Comparison of ENCODE assay signal across 16 cellular contexts in the genomic region with DNA sequence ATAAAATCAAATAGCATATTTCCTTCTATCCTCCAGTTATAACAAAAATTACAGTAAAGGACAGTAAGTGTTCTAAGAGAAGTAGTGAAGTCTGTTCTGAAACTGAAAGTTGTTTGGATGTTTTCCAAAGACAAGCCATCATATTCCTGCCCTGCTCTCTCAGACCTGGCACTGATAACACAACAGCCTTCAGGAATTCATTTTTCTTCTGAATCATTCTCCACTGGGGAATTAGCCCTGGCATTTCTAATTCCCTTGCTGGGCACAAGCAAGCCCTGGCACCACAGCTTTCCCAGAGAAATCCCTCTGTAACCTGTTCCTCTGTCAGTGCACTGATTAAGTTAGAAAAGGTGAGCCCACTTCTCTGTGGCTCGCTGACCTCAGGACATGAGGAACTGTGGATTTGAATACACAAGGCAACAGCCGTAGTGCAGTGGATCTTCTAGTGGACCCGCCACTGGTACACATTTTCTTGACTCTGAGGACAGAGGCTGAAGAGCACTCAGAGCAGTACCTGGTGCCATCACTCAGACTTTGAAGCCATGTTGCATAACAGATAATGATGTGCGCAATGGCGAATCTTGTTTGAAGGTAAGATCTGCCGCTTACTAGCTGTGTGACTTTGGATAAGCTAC.
DNase-seq lines count a peak whose midpoint lies in the region; ATAC-seq, FAIRE-seq and TF ChIP-seq lines count a peak whose summit lies in the region.
"Had no signal": no experiment of that assay in that cellular context is flagged by ENCODE, and none has a peak within 500 bp of the region (broad histone marks: within the 10 kb centered on the region; RNA-seq: fewer than 3 reads in every experiment).

No MANE protein-coding gene starts in this region.

- peak; percentile 65 for FAIRE-seq in keratinocyte (lab: Jason Lieb, UNC)

- H4K20me1 ChIP-seq in GM23248 (ENCODE audit: insufficient read depth) = no peaks in the 10 kb centered on the region
- H4K20me1 ChIP-seq in keratinocyte (ENCODE audit: control insufficient read depth, extremely low read depth, insufficient read depth, low read length) = no peaks in the 10 kb centered on the region

- in situ Hi-C loops in GM23248 (cut with MboI) = no loop called here

- ATAC-seq in SK-N-SH treated with all-trans-retinoic acid at 6 μM for 48 hours = peak; percentile 92
- no peak for ATAC-seq in GM19455 (IDR thresholded peaks at IDR 0.05; ENCODE audit: unreplicated experiment)
- ATAC-seq in HG03196 (IDR thresholded peaks at IDR 0.05; ENCODE audit: unreplicated experiment) = no peak
- ATAC-seq: heart right ventricle had no signal

- peaks cover 12% of the 10 kb centered on the region for H3K4me1 ChIP-seq in GM23248 (ENCODE audit: insufficient read depth)
- peaks cover 10% of the 10 kb centered on the region for H3K4me1 ChIP-seq in keratinocyte (ENCODE audit: control insufficient read depth, extremely low read depth, insufficient read depth, low read length)
- H3K4me1 ChIP-seq in stomach smooth muscle (ENCODE audit: control insufficient read depth, insufficient read depth, low read length) = peaks cover 18% of the 10 kb centered on the region
- H3K4me1 ChIP-seq: prostate gland had no signal

- dilution Hi-C loops in keratinocyte (cut with MboI; ENCODE audit: extremely low pct_ligation_motif_present, low sequenced_read_pairs) = no loop called here

- no peaks in the 10 kb centered on the region for H3K9me2 ChIP-seq in GM23248 (ENCODE audit: insufficient read depth)

- H3K27me3 ChIP-seq in GM23248 (replicated peaks; ENCODE audit: insufficient read depth) (no peaks in the 10 kb centered on the region), keratinocyte (ENCODE audit: control insufficient read depth, extremely low read depth, insufficient read depth, low read length) (no peaks in the 10 kb centered on the region), stomach smooth muscle (ENCODE audit: control insufficient read depth in 1 of 2, insufficient read depth in 2 of 2, low read length in 2 of 2) (no peaks in the 10 kb centered on the region)
- H3K27me3 ChIP-seq: stomach had no signal

- DNase-seq in GM23248 (peak; percentile 52), keratinocyte (ENCODE audit: low read depth, low spot score) (no peak), NCI-H510A (lab: John Stamatoyannopoulos, UW) (no peak), HT-29 (ENCODE audit: low spot score) (no peak)
- DNase-seq: CD4-positive, alpha-beta memory T cell; heart right ventricle; MV-4-11; NCI-H2227 treated with DMSO at 0.1 percent for 48 hours; stimulated activated CD4-positive, alpha-beta T cell treated with anti-CD3 and anti-CD28 coated beads, Interleukin-4, amount 100 ng/mL, for 4 hours; stomach had no signal

- no peaks in the 10 kb centered on the region for H3K36me3 ChIP-seq in GM23248 (ENCODE audit: low read depth)
- H3K36me3 ChIP-seq in keratinocyte (ENCODE audit: control insufficient read depth in 2 of 2, extremely low read depth in 1 of 2, insufficient read depth in 2 of 2, low read length in 2 of 2) = no peaks in the 10 kb centered on the region
- H3K36me3 ChIP-seq in stomach smooth muscle (ENCODE audit: control insufficient read depth in 2 of 2, insufficient read depth in 2 of 2, low read length in 2 of 2) = no peaks in the 10 kb centered on the region
- H3K36me3 ChIP-seq: prostate gland, stomach had no signal

- H3K27ac ChIP-seq in GM23248 (peak overlapping the region; percentile 2; the same call in 1 of the 2 replicates), keratinocyte (ENCODE audit: control insufficient read depth, insufficient read depth, low read length) (no peak overlapping the region), stomach smooth muscle (ENCODE audit: low read length) (peak overlapping the region; percentile 6)
- H3K27ac ChIP-seq: HL-60, prostate gland had no signal

- 82 to 90% methylated on average over 6 of the region's 6 CpGs for WGBS in GM23248 (ENCODE audit: low coverage in 1 of 2, low lambda C conversion rate in 2 of 2, missing lambda C conversion rate in 2 of 2), 2 experiments

- no peaks in the 10 kb centered on the region for H3F3A ChIP-seq in GM23248 (ENCODE audit: insufficient read depth)

- no peak for TF ChIP-seq CTCF in keratinocyte (optimal IDR thresholded peaks at IDR 0.05 in 1 of 3, IDR thresholded peaks at IDR 0.05 in 1 of 3, conservative IDR thresholded peaks at IDR 0.05 in 1 of 3; ENCODE audit: extremely low read depth in 1 of 3, insufficient read depth in 2 of 3, low read length in 3 of 3)

- H3K9ac ChIP-seq in GM23248 = no peak overlapping the region
- H3K9ac ChIP-seq in keratinocyte (ENCODE audit: control insufficient read depth, extremely low read depth, insufficient read depth, low read length) = no peak overlapping the region
- no peak overlapping the region for H3K9ac ChIP-seq in stomach smooth muscle (ENCODE audit: low read length in 2 of 2)

- H3K9me3 ChIP-seq in GM23248 (ENCODE audit: low read depth) = no peaks in the 10 kb centered on the region
- no peaks in the 10 kb centered on the region for H3K9me3 ChIP-seq in keratinocyte (ENCODE audit: control insufficient read depth, low read depth, low read length)
- H3K9me3 ChIP-seq in stomach smooth muscle (ENCODE audit: control insufficient read depth in 2 of 2, low read length in 2 of 2) = no peaks in the 10 kb centered on the region
- H3K9me3 ChIP-seq: heart right ventricle, prostate gland, stomach had no signal

- H3K9me1 ChIP-seq in keratinocyte (ENCODE audit: control insufficient read depth, extremely low read depth, insufficient read depth, low read length) = no peaks in the 10 kb centered on the region

- H3K4me2 ChIP-seq in GM23248 (ENCODE audit: unreplicated experiment) = peak overlapping the region; percentile 51
- peak overlapping the region; percentile 26 for H3K4me2 ChIP-seq in keratinocyte (ENCODE audit: control insufficient read depth, extremely low read depth, insufficient read depth, low read depth, low read length)

- H3K79me2 ChIP-seq in GM23248 (ENCODE audit: insufficient read depth) (peaks cover 100% of the 10 kb centered on the region), keratinocyte (ENCODE audit: control insufficient read depth, insufficient read depth, low read length) (peaks cover 58% of the 10 kb centered on the region)

- H3K4me3 ChIP-seq in GM23248 = no peak overlapping the region
- H3K4me3 ChIP-seq in keratinocyte (ENCODE audit: control insufficient read depth in 2 of 3, extremely low read depth in 1 of 3, insufficient read depth in 2 of 3, low read depth in 1 of 3, low read length in 3 of 3) = no peak overlapping the region
- peak overlapping the region in 1 of 2 donors; percentile 14 for H3K4me3 ChIP-seq in stomach smooth muscle (ENCODE audit: low read length in 2 of 2)
- H3K4me3 ChIP-seq: heart right ventricle, prostate gland, stomach had no signal

- H2AFZ ChIP-seq in GM23248 = no peak overlapping the region
- no peak overlapping the region for H2AFZ ChIP-seq in keratinocyte (ENCODE audit: control insufficient read depth, low read length)

TF ChIP-seq in SK-N-SH treated with all-trans-retinoic acid at 6 μM for 48 hours, 23 proteins besides CTCF, POLR2A, EP300 and RAD21:
- TF ChIP-seq ISL1 (CRISPR knock-in tag; IDR thresholded peaks at IDR 0.05) = peak; percentile 65
- TF ChIP-seq ZNF70 (CRISPR knock-in tag; IDR thresholded peaks at IDR 0.05) = no peak
TF ChIP-seq in SK-N-SH treated with all-trans-retinoic acid at 6 μM for 48 hours: peak in this region for 1.
